1 cellular context compared by ENCODE assay signal in genomic region chr10:59675812-59676211, GRCh38.
TF ChIP-seq lines count a peak whose summit lies in the region.

No MANE protein-coding gene starts in this region.

TF ChIP-seq in GM23338, 12 proteins besides CTCF, POLR2A, EP300 and RAD21 (continued from another document):
- TF ChIP-seq ZNF462 (CRISPR knock-in tag; IDR thresholded peaks at IDR 0.05) (no peak), EZH2phosphoT487 (IDR thresholded peaks at IDR 0.05; ENCODE audit: unreplicated experiment) (no peak), STAT1 (IDR thresholded peaks at IDR 0.05; ENCODE audit: unreplicated experiment) (no peak), JUNB (IDR thresholded peaks at IDR 0.05; ENCODE audit: unreplicated experiment) (no peak), POLR2AphosphoS5 (IDR thresholded peaks at IDR 0.05; ENCODE audit: low read depth) (no peak), ZNF114 (CRISPR knock-in tag; IDR thresholded peaks at IDR 0.05) (no peak)
- TF ChIP-seq, protein P1, sequence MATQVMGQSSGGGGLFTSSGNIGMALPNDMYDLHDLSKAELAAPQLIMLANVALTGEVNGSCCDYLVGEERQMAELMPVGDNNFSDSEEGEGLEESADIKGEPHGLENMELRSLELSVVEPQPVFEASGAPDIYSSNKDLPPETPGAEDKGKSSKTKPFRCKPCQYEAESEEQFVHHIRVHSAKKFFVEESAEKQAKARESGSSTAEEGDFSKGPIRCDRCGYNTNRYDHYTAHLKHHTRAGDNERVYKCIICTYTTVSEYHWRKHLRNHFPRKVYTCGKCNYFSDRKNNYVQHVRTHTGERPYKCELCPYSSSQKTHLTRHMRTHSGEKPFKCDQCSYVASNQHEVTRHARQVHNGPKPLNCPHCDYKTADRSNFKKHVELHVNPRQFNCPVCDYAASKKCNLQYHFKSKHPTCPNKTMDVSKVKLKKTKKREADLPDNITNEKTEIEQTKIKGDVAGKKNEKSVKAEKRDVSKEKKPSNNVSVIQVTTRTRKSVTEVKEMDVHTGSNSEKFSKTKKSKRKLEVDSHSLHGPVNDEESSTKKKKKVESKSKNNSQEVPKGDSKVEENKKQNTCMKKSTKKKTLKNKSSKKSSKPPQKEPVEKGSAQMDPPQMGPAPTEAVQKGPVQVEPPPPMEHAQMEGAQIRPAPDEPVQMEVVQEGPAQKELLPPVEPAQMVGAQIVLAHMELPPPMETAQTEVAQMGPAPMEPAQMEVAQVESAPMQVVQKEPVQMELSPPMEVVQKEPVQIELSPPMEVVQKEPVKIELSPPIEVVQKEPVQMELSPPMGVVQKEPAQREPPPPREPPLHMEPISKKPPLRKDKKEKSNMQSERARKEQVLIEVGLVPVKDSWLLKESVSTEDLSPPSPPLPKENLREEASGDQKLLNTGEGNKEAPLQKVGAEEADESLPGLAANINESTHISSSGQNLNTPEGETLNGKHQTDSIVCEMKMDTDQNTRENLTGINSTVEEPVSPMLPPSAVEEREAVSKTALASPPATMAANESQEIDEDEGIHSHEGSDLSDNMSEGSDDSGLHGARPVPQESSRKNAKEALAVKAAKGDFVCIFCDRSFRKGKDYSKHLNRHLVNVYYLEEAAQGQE (IDR thresholded peaks at IDR 0.05; ENCODE audit: unreplicated experiment), result no peak
